Comparison of ENCODE assay signal across 1 cellular context in genomic region chr5:116528519-116529234, GRCh38.
TF ChIP-seq lines count a peak whose summit lies in the region.

No MANE protein-coding gene starts in this region.

TF ChIP-seq in HEK293, 187 proteins besides CTCF, POLR2A, EP300 and RAD21 (continued from another document):
- TF ChIP-seq ZBTB10 (tag by site-specific recombination; IDR thresholded peaks at IDR 0.05), result no peak
- no peak for TF ChIP-seq ZBTB11 (tag by site-specific recombination; conservative IDR thresholded peaks at IDR 0.05; ENCODE audit: low read depth)
- peak; percentile 99 for TF ChIP-seq SP7 (tag by site-specific recombination; IDR thresholded peaks at IDR 0.05)
- no peak for TF ChIP-seq SP3 (tag by site-specific recombination; IDR thresholded peaks at IDR 0.05)
- TF ChIP-seq MEIS1 (CRISPR knock-in tag; IDR thresholded peaks at IDR 0.05; ENCODE audit: borderline replicate concordance), result no peak
- TF ChIP-seq ZIC2 (tag by site-specific recombination; IDR thresholded peaks at IDR 0.05), result 0 out of 2 replicates have a peak, but pooled peaks have one; percentile 20
- TF ChIP-seq ZNF311 (tag by site-specific recombination; IDR thresholded peaks at IDR 0.05; ENCODE audit: borderline replicate concordance), result no peak
- no peak for TF ChIP-seq ZFP69B (tag by site-specific recombination; IDR thresholded peaks at IDR 0.05)
- TF ChIP-seq ZNF366 (tag by site-specific recombination; conservative IDR thresholded peaks at IDR 0.05), result no peak
- TF ChIP-seq, protein P1, sequence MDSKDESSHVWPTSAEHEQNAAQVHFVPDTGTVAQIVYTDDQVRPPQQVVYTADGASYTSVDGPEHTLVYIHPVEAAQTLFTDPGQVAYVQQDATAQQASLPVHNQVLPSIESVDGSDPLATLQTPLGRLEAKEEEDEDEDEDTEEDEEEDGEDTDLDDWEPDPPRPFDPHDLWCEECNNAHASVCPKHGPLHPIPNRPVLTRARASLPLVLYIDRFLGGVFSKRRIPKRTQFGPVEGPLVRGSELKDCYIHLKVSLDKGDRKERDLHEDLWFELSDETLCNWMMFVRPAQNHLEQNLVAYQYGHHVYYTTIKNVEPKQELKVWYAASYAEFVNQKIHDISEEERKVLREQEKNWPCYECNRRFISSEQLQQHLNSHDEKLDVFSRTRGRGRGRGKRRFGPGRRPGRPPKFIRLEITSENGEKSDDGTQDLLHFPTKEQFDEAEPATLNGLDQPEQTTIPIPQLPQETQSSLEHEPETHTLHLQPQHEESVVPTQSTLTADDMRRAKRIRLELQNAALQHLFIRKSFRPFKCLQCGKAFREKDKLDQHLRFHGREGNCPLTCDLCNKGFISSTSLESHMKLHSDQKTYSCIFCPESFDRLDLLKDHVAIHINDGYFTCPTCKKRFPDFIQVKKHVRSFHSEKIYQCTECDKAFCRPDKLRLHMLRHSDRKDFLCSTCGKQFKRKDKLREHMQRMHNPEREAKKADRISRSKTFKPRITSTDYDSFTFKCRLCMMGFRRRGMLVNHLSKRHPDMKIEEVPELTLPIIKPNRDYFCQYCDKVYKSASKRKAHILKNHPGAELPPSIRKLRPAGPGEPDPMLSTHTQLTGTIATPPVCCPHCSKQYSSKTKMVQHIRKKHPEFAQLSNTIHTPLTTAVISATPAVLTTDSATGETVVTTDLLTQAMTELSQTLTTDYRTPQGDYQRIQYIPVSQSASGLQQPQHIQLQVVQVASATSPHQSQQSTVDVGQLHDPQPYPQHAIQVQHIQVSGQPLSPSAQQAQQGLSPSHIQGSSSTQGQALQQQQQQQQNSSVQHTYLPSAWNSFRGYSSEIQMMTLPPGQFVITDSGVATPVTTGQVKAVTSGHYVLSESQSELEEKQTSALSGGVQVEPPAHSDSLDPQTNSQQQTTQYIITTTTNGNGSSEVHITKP (tag by site-specific recombination; IDR thresholded peaks at IDR 0.05), result no peak
- TF ChIP-seq PRDM6 (tag by site-specific recombination; IDR thresholded peaks at IDR 0.05), result peak; percentile 75
- TF ChIP-seq ZNF704 (tag by site-specific recombination; IDR thresholded peaks at IDR 0.05), result no peak
- TF ChIP-seq ZNF626 (tag by site-specific recombination; IDR thresholded peaks at IDR 0.05), result no peak
- TF ChIP-seq, protein P2, sequence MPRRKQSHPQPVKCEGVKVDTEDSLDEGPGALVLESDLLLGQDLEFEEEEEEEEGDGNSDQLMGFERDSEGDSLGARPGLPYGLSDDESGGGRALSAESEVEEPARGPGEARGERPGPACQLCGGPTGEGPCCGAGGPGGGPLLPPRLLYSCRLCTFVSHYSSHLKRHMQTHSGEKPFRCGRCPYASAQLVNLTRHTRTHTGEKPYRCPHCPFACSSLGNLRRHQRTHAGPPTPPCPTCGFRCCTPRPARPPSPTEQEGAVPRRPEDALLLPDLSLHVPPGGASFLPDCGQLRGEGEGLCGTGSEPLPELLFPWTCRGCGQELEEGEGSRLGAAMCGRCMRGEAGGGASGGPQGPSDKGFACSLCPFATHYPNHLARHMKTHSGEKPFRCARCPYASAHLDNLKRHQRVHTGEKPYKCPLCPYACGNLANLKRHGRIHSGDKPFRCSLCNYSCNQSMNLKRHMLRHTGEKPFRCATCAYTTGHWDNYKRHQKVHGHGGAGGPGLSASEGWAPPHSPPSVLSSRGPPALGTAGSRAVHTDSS (tag by site-specific recombination; IDR thresholded peaks at IDR 0.05), result no peak
- TF ChIP-seq, protein P3, sequence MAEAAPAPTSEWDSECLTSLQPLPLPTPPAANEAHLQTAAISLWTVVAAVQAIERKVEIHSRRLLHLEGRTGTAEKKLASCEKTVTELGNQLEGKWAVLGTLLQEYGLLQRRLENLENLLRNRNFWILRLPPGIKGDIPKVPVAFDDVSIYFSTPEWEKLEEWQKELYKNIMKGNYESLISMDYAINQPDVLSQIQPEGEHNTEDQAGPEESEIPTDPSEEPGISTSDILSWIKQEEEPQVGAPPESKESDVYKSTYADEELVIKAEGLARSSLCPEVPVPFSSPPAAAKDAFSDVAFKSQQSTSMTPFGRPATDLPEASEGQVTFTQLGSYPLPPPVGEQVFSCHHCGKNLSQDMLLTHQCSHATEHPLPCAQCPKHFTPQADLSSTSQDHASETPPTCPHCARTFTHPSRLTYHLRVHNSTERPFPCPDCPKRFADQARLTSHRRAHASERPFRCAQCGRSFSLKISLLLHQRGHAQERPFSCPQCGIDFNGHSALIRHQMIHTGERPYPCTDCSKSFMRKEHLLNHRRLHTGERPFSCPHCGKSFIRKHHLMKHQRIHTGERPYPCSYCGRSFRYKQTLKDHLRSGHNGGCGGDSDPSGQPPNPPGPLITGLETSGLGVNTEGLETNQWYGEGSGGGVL (tag by site-specific recombination; IDR thresholded peaks at IDR 0.05), result no peak
- TF ChIP-seq ZBTB1 (tag by site-specific recombination; IDR thresholded peaks at IDR 0.05), result no peak
- peak; percentile 86 for TF ChIP-seq ZNF18 (tag by site-specific recombination; IDR thresholded peaks at IDR 0.05)
- no peak for TF ChIP-seq ZNF175 (tag by site-specific recombination; IDR thresholded peaks at IDR 0.05)
- no peak for TF ChIP-seq ZNF433 (tag by site-specific recombination; IDR thresholded peaks at IDR 0.05; ENCODE audit: low read depth)
- no peak for TF ChIP-seq KLF17 (tag by site-specific recombination; IDR thresholded peaks at IDR 0.05)
- TF ChIP-seq HOXD13 (CRISPR knock-in tag; IDR thresholded peaks at IDR 0.05; ENCODE audit: borderline replicate concordance), result no peak
- no peak for TF ChIP-seq MYNN (tag by site-specific recombination; IDR thresholded peaks at IDR 0.05; ENCODE audit: borderline replicate concordance)
- TF ChIP-seq ZNF335 (tag by site-specific recombination; conservative IDR thresholded peaks at IDR 0.05), result peak; percentile 63
- no peak for TF ChIP-seq ZSCAN30 (tag by site-specific recombination; IDR thresholded peaks at IDR 0.05)
- TF ChIP-seq ZBTB17 (tag by site-specific recombination; IDR thresholded peaks at IDR 0.05), result no peak
- TF ChIP-seq ZBTB44 (tag by site-specific recombination; IDR thresholded peaks at IDR 0.05), result peak; percentile 87
- TF ChIP-seq ZNF10 (tag by site-specific recombination; IDR thresholded peaks at IDR 0.05), result no peak
- no peak for TF ChIP-seq ZNF404 (tag by site-specific recombination; IDR thresholded peaks at IDR 0.05)
- peak; percentile 58; the same call in 1 of the 2 replicates for TF ChIP-seq MZF1 (tag by site-specific recombination; IDR thresholded peaks at IDR 0.05; ENCODE audit: borderline replicate concordance)
- TF ChIP-seq ZNF549 (tag by site-specific recombination; IDR thresholded peaks at IDR 0.05), result no peak
- no peak for TF ChIP-seq SP2 (tag by site-specific recombination; IDR thresholded peaks at IDR 0.05)
- TF ChIP-seq KLF10 (tag by site-specific recombination; IDR thresholded peaks at IDR 0.05), result no peak
- no peak for TF ChIP-seq ZNF239 (tag by site-specific recombination; IDR thresholded peaks at IDR 0.05)
- no peak for TF ChIP-seq GLI4 (tag by site-specific recombination; IDR thresholded peaks at IDR 0.05)
- no peak for TF ChIP-seq PRDM1 (tag by site-specific recombination; IDR thresholded peaks at IDR 0.05)
- no peak for TF ChIP-seq ZNF623 (tag by site-specific recombination; IDR thresholded peaks at IDR 0.05)
